In the genomic region with DNA sequence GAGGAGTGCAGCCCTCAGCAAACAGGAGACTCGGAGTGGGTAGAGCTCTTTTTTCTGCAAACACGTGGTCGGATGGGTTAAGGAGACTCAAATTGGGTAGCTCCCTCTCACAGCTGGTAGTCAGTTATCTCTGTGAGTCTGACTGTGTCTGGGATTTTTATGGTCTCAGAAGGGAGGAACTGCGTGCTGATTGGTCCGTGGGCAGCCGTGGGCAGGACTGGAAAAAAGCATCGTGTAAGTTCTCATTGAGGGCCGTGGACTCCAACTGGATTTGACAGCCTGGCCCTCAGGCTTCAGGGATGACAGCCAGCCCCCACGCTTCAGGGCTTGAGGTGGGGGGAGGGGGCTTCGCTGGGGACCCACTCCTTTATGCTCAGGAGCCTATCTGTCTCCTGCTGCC, we compare ENCODE assay signal across 15 cellular contexts.
DNase-seq lines count a peak whose midpoint lies in the region; ATAC-seq lines count a peak whose summit lies in the region.
"Had no signal": no experiment of that assay in that cellular context is flagged by ENCODE, and none has a peak within 500 bp of the region (broad histone marks: within the 10 kb centered on the region; RNA-seq: fewer than 3 reads in every experiment).

No MANE protein-coding gene starts in this region.

- DNase-seq in NCI-H1092 treated with DMSO at 0.1 percent for 48 hours (lab: John Stamatoyannopoulos, UW) (peak; percentile 1), NCI-H1092 (lab: John Stamatoyannopoulos, UW) (no peak), Right ventricle myocardium superior (peak; percentile 37), myocyte (ENCODE audit: low read depth) (peak; percentile 15), NK-92 (lab: John Stamatoyannopoulos, UW; ENCODE audit: unreplicated experiment) (no peak), anterior cingulate cortex (lab: John Stamatoyannopoulos, UW) (no peak), OCI-M2 (lab: John Stamatoyannopoulos, UW; ENCODE audit: unreplicated experiment) (no peak)
- DNase-seq: 8988T; CD8-positive, alpha-beta memory T cell; GOT3; NCI-H1048; NCI-H2227 treated with DMSO at 0.1 percent for 48 hours had no signal

- no peaks in the 10 kb centered on the region for H3K9me3 ChIP-seq in stomach smooth muscle (ENCODE audit: control insufficient read depth in 2 of 2, low read length in 2 of 2)

- peaks cover 4% of the 10 kb centered on the region for H3K4me1 ChIP-seq in stomach smooth muscle (ENCODE audit: control insufficient read depth, insufficient read depth, low read length)

- intact Hi-C loops in Right ventricle myocardium superior (cut with DNase I), result no loop called here

- no peaks in the 10 kb centered on the region for H3K27me3 ChIP-seq in stomach smooth muscle (ENCODE audit: control insufficient read depth in 1 of 2, insufficient read depth in 2 of 2, low read length in 2 of 2)
- H3K27me3 ChIP-seq: BLaER1 treated with 17β-estradiol and CSF1 and Interleukin-3, amounts not matched to agents 10 nM and 100 nM had no signal

- H3K36me3 ChIP-seq in stomach smooth muscle (ENCODE audit: control insufficient read depth in 2 of 2, insufficient read depth in 2 of 2, low read length in 2 of 2), result no peaks in the 10 kb centered on the region
- H3K36me3 ChIP-seq: BLaER1 treated with 17β-estradiol and CSF1 and Interleukin-3, amounts not matched to agents 10 nM and 100 nM had no signal

- no peak overlapping the region for H3K27ac ChIP-seq in stomach smooth muscle (ENCODE audit: low read length)
- H3K27ac ChIP-seq: BLaER1 treated with 17β-estradiol and CSF1 and Interleukin-3, amounts not matched to agents 10 nM and 100 nM; KMS-11 had no signal

- peak overlapping the region; percentile 1 to 48 for H3K4me3 ChIP-seq in stomach smooth muscle (ENCODE audit: low read length in 2 of 2)
- H3K4me3 ChIP-seq: BLaER1 treated with 17β-estradiol and CSF1 and Interleukin-3, amounts not matched to agents 10 nM and 100 nM had no signal

- peak; percentile 52 for ATAC-seq in Right ventricle myocardium superior (ENCODE audit: poor library complexity)

- no peak overlapping the region for H3K9ac ChIP-seq in stomach smooth muscle (ENCODE audit: low read length in 2 of 2)
- H3K9ac ChIP-seq: BLaER1 treated with 17β-estradiol and CSF1 and Interleukin-3, amounts not matched to agents 10 nM and 100 nM; KMS-11 had no signal

Comparison
In these comparisons a context has a peak if more than half of its experiments do, and no peak if none do; other contexts are left out.
1. DNase-seq: peak in NCI-H1092 treated with DMSO at 0.1 percent for 48 hours (single experiment), Right ventricle myocardium superior (single experiment) and myocyte (single experiment); none in NCI-H1092 (single experiment), NK-92 (single experiment), anterior cingulate cortex (0 of 58) and OCI-M2 (single experiment).